Comparison of ENCODE assay signal across 10 cellular contexts in genomic region chr10:103739039-103739764, GRCh38.
A peak's percentile ranks its signal among the peaks of the same experiment; 100 is the strongest.
DNase-seq lines count a peak whose midpoint lies in the region; ATAC-seq and TF ChIP-seq lines count a peak whose summit lies in the region.
"Had no signal": no experiment of that assay in that cellular context is flagged by ENCODE, and none has a peak within 500 bp of the region (broad histone marks: within the 10 kb centered on the region; RNA-seq: fewer than 3 reads in every experiment).

No MANE protein-coding gene starts in this region.

- H3K27me3 ChIP-seq in breast epithelium (no peaks in the 10 kb centered on the region), stomach (no peaks in the 10 kb centered on the region)

- no peaks in the 10 kb centered on the region for H3K9me3 ChIP-seq in breast epithelium
- H3K9me3 ChIP-seq in stomach, result no peaks in the 10 kb centered on the region

- H3K27ac ChIP-seq in breast epithelium (peak overlapping the region; percentile 66 to 79), stomach (peak overlapping the region in 4 of 5 donors; percentile 46 to 75 (median 60))

- intact Hi-C loops in breast epithelium (cut with DNase I; ENCODE audit: low total_unique reads), result no loop called here
- intact Hi-C loops in stomach (cut with DNase I; ENCODE audit: low total_unique reads), result no loop called here

- TF ChIP-seq CTCF in breast epithelium (IDR thresholded peaks at IDR 0.05), result no peak
- TF ChIP-seq CTCF in stomach (IDR thresholded peaks at IDR 0.05), result no peak

- peak; percentile 48 for DNase-seq in HS-27A (ENCODE audit: low read depth)
- DNase-seq in breast epithelium (ENCODE audit: low spot score in 2 of 2), result peak in 1 of 2 donors; percentile 77
- DNase-seq in kidney glomerular epithelial cell (lab: John Stamatoyannopoulos, UW), result peak; percentile 91
- no peak for DNase-seq in stomach
- DNase-seq: NCI-H446 treated with DMSO at 0.1 percent for 48 hours had no signal

- no peak for ATAC-seq in HG02759 (IDR thresholded peaks at IDR 0.05; ENCODE audit: unreplicated experiment)
- no peak for ATAC-seq in GM21447 (IDR thresholded peaks at IDR 0.05; ENCODE audit: unreplicated experiment)
- ATAC-seq in HG02884 (IDR thresholded peaks at IDR 0.05; ENCODE audit: unreplicated experiment), result no peak
- ATAC-seq in HG03469 (IDR thresholded peaks at IDR 0.05; ENCODE audit: unreplicated experiment), result no peak
- ATAC-seq: GM12878 had no signal

- no peak for TF ChIP-seq EP300 in stomach (IDR thresholded peaks at IDR 0.05)

- H3K36me3 ChIP-seq in breast epithelium (no peaks in the 10 kb centered on the region), stomach (no peaks in the 10 kb centered on the region)

- TF ChIP-seq POLR2A in breast epithelium (IDR thresholded peaks at IDR 0.05) (no peak), stomach (IDR thresholded peaks at IDR 0.05) (no peak)

- peak overlapping the region in 2 of 3 donors; percentile 12 to 37 for H3K4me3 ChIP-seq in breast epithelium
- H3K4me3 ChIP-seq in stomach, result no peak overlapping the region
- H3K4me3 ChIP-seq: GM12878 had no signal

- H3K4me1 ChIP-seq in breast epithelium, result peaks cover 0 to 3% of the 10 kb centered on the region in 2 donors
- peaks cover 6 to 31% (median 21%) of the 10 kb centered on the region in 4 donors for H3K4me1 ChIP-seq in stomach

- 29 to 57% (median 44%) methylated on average over 10 to 13 of the region's 13 CpGs for WGBS in stomach, 5 donors

Comparison
In these comparisons a context has a peak if more than half of its experiments do, and no peak if none do; other contexts are left out.
1. H3K4me3 ChIP-seq: peak in breast epithelium (2 of 3); none in stomach (0 of 4).